In the genomic region with DNA sequence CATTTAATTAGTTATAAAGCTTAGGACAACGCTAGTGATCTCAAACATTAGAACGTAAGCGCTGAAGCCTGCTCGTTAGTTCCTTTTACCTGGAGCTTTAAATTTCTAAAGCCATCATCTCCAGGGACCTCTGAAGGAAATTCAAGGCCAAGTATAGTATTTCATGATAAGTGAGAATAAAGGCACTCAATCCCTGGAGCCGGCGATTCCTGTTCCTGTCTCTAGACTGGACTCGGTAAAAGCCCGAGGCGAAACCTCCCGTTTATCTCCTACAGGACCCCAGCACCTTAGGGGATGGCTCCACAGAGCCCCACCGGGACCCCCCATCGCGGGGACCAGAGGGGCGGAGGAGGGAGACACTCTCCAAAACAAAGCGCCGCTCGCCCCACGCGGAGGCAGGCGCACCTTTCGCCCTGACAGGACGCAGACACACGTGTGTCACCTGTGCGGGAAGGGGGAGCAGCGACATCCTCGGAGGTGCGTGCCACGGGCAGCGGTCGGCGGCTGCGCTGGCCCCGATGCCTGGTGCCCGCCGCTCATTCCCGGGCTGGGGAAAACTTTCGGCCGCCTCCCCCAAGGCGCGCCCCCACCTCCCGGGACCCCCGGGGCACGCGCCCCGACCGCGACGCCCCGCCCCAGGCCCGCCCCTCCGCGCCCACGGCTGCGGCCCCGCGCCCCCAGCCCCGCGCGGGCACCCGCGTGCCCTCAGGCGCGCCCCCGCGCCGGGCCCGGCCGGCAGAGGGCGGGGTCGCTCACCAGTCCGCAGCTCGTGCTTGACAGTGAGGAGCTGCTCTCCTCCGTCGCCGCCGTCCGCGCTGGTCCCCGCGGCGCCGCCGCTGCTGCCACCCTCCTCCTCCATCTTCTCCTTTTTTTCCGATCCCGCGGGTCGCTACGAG, we compare ENCODE assay signal across 8 cellular contexts. TPM values are rescaled to one million over a fixed set of nuclear protein-coding genes. Genes with fewer than 3 reads are reported as not detected.
A peak's percentile ranks its signal among the peaks of the same experiment; 100 is the strongest.
DNase-seq lines count a peak whose midpoint lies in the region; ATAC-seq, FAIRE-seq and TF ChIP-seq lines count a peak whose summit lies in the region.

No MANE protein-coding gene starts in this region.

- peak overlapping the region; percentile 86 to 96 (median 94) for H3K4me3 ChIP-seq in transverse colon

- no peak for TF ChIP-seq EP300 in transverse colon (IDR thresholded peaks at IDR 0.05; ENCODE audit: low read depth)

- H3K36me3 ChIP-seq in transverse colon, result no peaks in the 10 kb centered on the region

- FAIRE-seq in RCC 7860 (lab: Jason Lieb, UNC), result no peak

- peaks cover 0 to 46% (median 26%) of the 10 kb centered on the region in 4 donors for H3K4me1 ChIP-seq in transverse colon

- DNase-seq in CMK (ENCODE audit: low read depth) (peak; percentile 30), GM20000 (ENCODE audit: low spot score) (peak; percentile 80), HT1080 (ENCODE audit: low read depth) (peak; percentile 13), RCC 7860 (ENCODE audit: low spot score) (peak; percentile 7), foreskin melanocyte (peak; percentile 26), omental fat pad (ENCODE audit: low spot score) (no peak), transverse colon (peak; percentile 63)
- peak; percentile 39 for DNase-seq in activated gamma-delta T cell treated with anti-CD3 and anti-CD28 coated beads, Interleukin-2, amount 50 U/mL, for 16 hours (ENCODE audit: low read depth)

- in situ Hi-C loops in transverse colon (cut with MboI; ENCODE audit: low pct_ligation_motif_present in 1 of 4, low pct_unique_long_range_greater_than_20kb in 1 of 4, low sequenced_read_pairs in 3 of 4), result loop anchor here in 2 of 4 donors (10.0 to 25.0 kb wide), 2 partner anchors 148 to 155 kb away; no protein-coding TSS in a partner anchor

- H3K27me3 ChIP-seq in transverse colon, result no peaks in the 10 kb centered on the region

- peak; percentile 38 for ATAC-seq in omental fat pad (ENCODE audit: low FRiP score)

- WGBS in transverse colon (ENCODE audit: low coverage in 1 of 2), 2 donors, result 0 to 1% methylated on average over 9 to 31 of the region's 88 CpGs

- intact Hi-C loops in transverse colon (cut with DNase I; ENCODE audit: low total_unique reads), result loop anchor here (2.0 to 10.0 kb wide), 3 partner anchors 55 to 155 kb away; partner anchors contain the start of gene DGLUCY

- peak overlapping the region; percentile 97 to 100 (median 99) for H3K27ac ChIP-seq in transverse colon

- TF ChIP-seq POLR2A in transverse colon (IDR thresholded peaks at IDR 0.05), result no peak

- no peaks in the 10 kb centered on the region for H3K9me3 ChIP-seq in transverse colon

- TF ChIP-seq CTCF in GM20000 (IDR thresholded peaks at IDR 0.05; ENCODE audit: extremely low read depth, missing control alignments) (peak; percentile 12), omental fat pad (IDR thresholded peaks at IDR 0.05) (no peak), transverse colon (IDR thresholded peaks at IDR 0.05) (peak in 2 of 5 experiments; percentile 22 to 30)

RNA-seq across cellular contexts. Expression of gene RPS6KA5, which starts 0.6 kb away (rescaled TPM):
- total RNA-seq in HT1080 (2014; rRNA removed; shearing (Covaris generic)), result 3.0 and 3.6 TPM in 2 replicates
- polyA plus RNA-seq in HT1080 (2015; cell fraction: cytosol; rRNA removed), result 3.3 and 4.7 TPM in 2 replicates
- 6.4 and 7.1 TPM in 2 replicates for polyA plus RNA-seq in HT1080 (2015; cell fraction: nucleus; rRNA removed)
- total RNA-seq in omental fat pad, result 1 to 10 TPM; 1.8 to 4.9 (median 3.2) TPM
- 10 to 100 TPM in 3 of 4 donors, 1 to 10 TPM in 1; 7.5 to 32.8 (median 28.0) TPM for total RNA-seq in transverse colon

RNA-seq across cellular contexts. Expression of gene DGLUCY, which starts 54.0 kb away (rescaled TPM):
- 24.9 and 26.4 TPM in 2 replicates for total RNA-seq in HT1080 (2014; rRNA removed; shearing (Covaris generic))
- 11.7 and 12.6 TPM in 2 replicates for polyA plus RNA-seq in HT1080 (2015; cell fraction: cytosol; rRNA removed)
- polyA plus RNA-seq in HT1080 (2015; cell fraction: nucleus; rRNA removed), result 47.3 and 58.1 TPM in 2 replicates
- total RNA-seq in omental fat pad (10 to 100 TPM; 27.5 to 93.2 (median 39.3) TPM), transverse colon (100 to 1,000 TPM in 2 of 4 donors, 10 to 100 TPM in 2; 62.1 to 229 (median 102) TPM)
